ENCODE assay signal across 8 cellular contexts in the genomic region with DNA sequence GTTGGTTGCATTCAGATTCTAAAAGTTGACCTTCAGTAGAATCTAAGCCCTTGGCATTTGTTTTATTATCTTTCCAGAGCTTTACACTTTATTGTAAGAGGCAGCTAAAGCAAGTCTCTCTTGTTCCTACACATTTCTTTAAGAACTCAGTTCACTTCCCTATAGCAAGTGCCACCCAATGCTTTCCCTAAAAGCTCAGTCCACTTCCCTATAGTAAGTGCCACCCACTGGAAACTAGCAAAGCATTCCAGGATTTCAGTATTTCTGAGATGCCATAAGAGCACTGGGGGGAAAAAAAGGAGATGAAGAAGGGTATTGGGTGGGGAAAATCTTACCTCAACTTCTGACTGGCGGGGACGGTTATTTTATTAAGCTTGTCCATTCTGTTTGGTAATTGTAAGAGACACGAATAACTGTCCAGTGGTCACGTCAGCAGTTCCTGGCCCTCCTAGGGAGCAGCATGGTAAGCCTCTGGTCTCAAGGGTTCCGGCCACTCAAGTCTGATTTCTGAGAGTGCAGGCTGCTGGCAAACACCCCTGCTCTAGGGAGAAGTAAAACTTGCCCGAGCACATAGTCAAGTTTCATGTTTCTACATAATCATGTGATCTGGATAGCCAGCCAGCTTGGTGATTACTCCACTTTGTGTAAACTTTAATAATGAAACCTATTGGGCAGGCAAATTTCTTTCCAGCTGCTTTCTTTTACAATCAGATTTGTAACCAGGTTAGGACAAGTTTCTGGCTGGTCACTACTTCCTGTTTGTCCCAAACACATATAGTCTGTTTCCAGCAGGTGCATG. TPM values are rescaled to one million over a fixed set of nuclear protein-coding genes. Genes with fewer than 3 reads are reported as not detected.
DNase-seq lines count a peak whose midpoint lies in the region; ATAC-seq and TF ChIP-seq lines count a peak whose summit lies in the region.

BLNK (minus strand) TSS at position 553 of the 799 bp plus-strand sequence; CDS start at position 382, 171 bp downstream.

- DNase-seq in Calu3 (peak; percentile 47), MCF 10A (ENCODE audit: unreplicated experiment) (peak; percentile 79), mucosa of gallbladder (ENCODE audit: low spot score) (peak; percentile 85), HAP-1 (ENCODE audit: low spot score in 2 of 2) (no peak), NCI-H2081 treated with DMSO at 0.1 percent for 48 hours (lab: John Stamatoyannopoulos, UW) (no peak), NCI-H1048 (lab: John Stamatoyannopoulos, UW) (no peak)

- CTCF ChIA-PET in Calu3 (lab: Charles Lee) = interaction anchor here (0.9 kb wide), 1 partner anchor 41 kb away, joined by 4 read pairs; no protein-coding TSS in a partner anchor
- CTCF ChIA-PET in MCF 10A (lab: Yijun Ruan, JAX) = interaction anchor here (0.6 to 4.2 kb wide), 10 partner anchors 16 to 254 kb away, joined by 3 to 27 read pairs (median 4); no protein-coding TSS in a partner anchor

- H3K27me3 Mint-ChIP-seq in Calu3 (ENCODE audit: unreplicated experiment) (no peaks in the 10 kb centered on the region), MCF 10A (ENCODE audit: insufficient read depth, unreplicated experiment) (no peaks in the 10 kb centered on the region)

- intact Hi-C loops in Calu3 (cut with micrococcal nuclease; ENCODE audit: unreplicated experiment) = no loop called here
- intact Hi-C loops in MCF 10A (cut with micrococcal nuclease) = no loop called here

- H3K36me3 ChIP-seq in HAP-1 (replicated peaks) = no peaks in the 10 kb centered on the region

- ATAC-seq in GM19438 (IDR thresholded peaks at IDR 0.05; ENCODE audit: low read depth, unreplicated experiment) = peak; percentile 65
- ATAC-seq in HG03439 (IDR thresholded peaks at IDR 0.05; ENCODE audit: unreplicated experiment) = peak; percentile 66

- H3K36me3 Mint-ChIP-seq in Calu3 (ENCODE audit: insufficient read depth, unreplicated experiment) (peaks cover 14% of the 10 kb centered on the region), MCF 10A (ENCODE audit: insufficient read depth, unreplicated experiment) (no peaks in the 10 kb centered on the region)

- TSS peak; percentile 82 for BruUV-seq in Calu3 (replicated peaks; lab: Mats Ljungman, UMichigan)
- BruUV-seq in MCF 10A (replicated peaks; lab: Mats Ljungman, UMichigan) = TSS peak; percentile 74

- no peaks in the 10 kb centered on the region for H3K9me3 ChIP-seq in HAP-1

- H3K4me3 Mint-ChIP-seq in Calu3 (ENCODE audit: low read depth, unreplicated experiment) (peak within 1 kb of the TSS; percentile 72), MCF 10A (ENCODE audit: unreplicated experiment) (peak within 1 kb of the TSS; percentile 74)

- in situ Hi-C loops in HAP-1 (cut with MboI; ENCODE audit: low sequenced_read_pairs) = no loop called here

- H3K4me3 ChIP-seq in HAP-1 = no peak within 1 kb of the TSS

- H3K27me3 ChIP-seq in HAP-1 (ENCODE audit: low read depth) = no peaks in the 10 kb centered on the region

- POLR2A ChIA-PET in MCF 10A (lab: Yijun Ruan, JAX) = interaction anchor here (0.6 to 3.6 kb wide), 20 partner anchors 8 to 578 kb away, joined by 3 to 28 read pairs (median 4); partner anchors contain the start of genes CCNJ and TCTN3

- no peak for TF ChIP-seq CTCF in Calu3 (IDR thresholded peaks at IDR 0.05; ENCODE audit: unreplicated experiment)
- no peak for TF ChIP-seq CTCF in MCF 10A (IDR thresholded peaks at IDR 0.05; ENCODE audit: unreplicated experiment)

- H3K9me3 Mint-ChIP-seq in Calu3 (ENCODE audit: low read depth, unreplicated experiment) (no peaks in the 10 kb centered on the region), MCF 10A (ENCODE audit: unreplicated experiment) (no peaks in the 10 kb centered on the region)

- H3K4me1 Mint-ChIP-seq in Calu3 (ENCODE audit: low read depth, unreplicated experiment) (peaks cover 46% of the 10 kb centered on the region), MCF 10A (ENCODE audit: insufficient read depth, unreplicated experiment) (peaks cover 24% of the 10 kb centered on the region)

- H3K4me1 ChIP-seq in HAP-1 = no peaks in the 10 kb centered on the region

- H3K27ac Mint-ChIP-seq in Calu3 (ENCODE audit: unreplicated experiment) (peak within 1 kb of the TSS; percentile 73), MCF 10A (ENCODE audit: low read depth, unreplicated experiment) (peak within 1 kb of the TSS; percentile 82)

RNA-seq across cellular contexts. Expression of gene BLNK, which starts in this region (rescaled TPM):
- total RNA-seq in Calu3 (2022) (7.5 and 9.5 TPM in 2 replicates), MCF 10A (2022) (1.0 and 1.1 TPM in 2 replicates), mucosa of gallbladder (43.9 TPM)

Comparison
In these comparisons a context has a peak if more than half of its experiments do, and no peak if none do; other contexts are left out.
1. DNase-seq: peak in Calu3 (single experiment), MCF 10A (single experiment) and mucosa of gallbladder (single experiment); none in HAP-1 (0 of 2), NCI-H2081 treated with DMSO at 0.1 percent for 48 hours (single experiment) and NCI-H1048 (single experiment).